ENCODE assay signal across 28 cellular contexts in genomic region chr21:19508442-19508841, GRCh38.
"Had no signal": no experiment of that assay in that cellular context is flagged by ENCODE, and none has a peak within 500 bp of the region (broad histone marks: within the 10 kb centered on the region; RNA-seq: fewer than 3 reads in every experiment).

No MANE protein-coding gene starts in this region.

- H3K4me3 ChIP-seq: ascending aorta, cardiac muscle cell, SJCRH30, SK-N-MC had no signal

- H3K4me1 Mint-ChIP-seq: activated CD4-positive, alpha-beta T cell treated with anti-CD3 and anti-CD28 coated beads for 36 hours; activated CD4-positive, alpha-beta T cell treated with anti-CD3 and anti-CD28 coated beads, Interleukin-2, amount 10 ng/mL, durations not matched to agents 7 days and 5 days; activated naive CD4-positive, alpha-beta T cell treated with anti-CD3 and anti-CD28 coated beads, Interleukin-2, amount 50 U/mL, for 24 hours; activated naive CD8-positive, alpha-beta T cell treated with anti-CD3 and anti-CD28 coated beads, Interleukin-2, amount 10 ng/mL, durations not matched to agents 7 days and 5 days; central memory CD8-positive, alpha-beta T cell had no signal

- H3K27ac ChIP-seq: ascending aorta, cardiac muscle cell, SJCRH30, SK-N-MC had no signal

- H3K36me3 Mint-ChIP-seq: activated naive CD4-positive, alpha-beta T cell treated with anti-CD3 and anti-CD28 coated beads, Interleukin-2, amount 50 U/mL, for 24 hours; activated naive CD8-positive, alpha-beta T cell treated with anti-CD3 and anti-CD28 coated beads, Interleukin-2, amount 10 ng/mL, durations not matched to agents 7 days and 5 days; WTC11 had no signal

- ATAC-seq: activated CD4-positive, alpha-beta T cell treated with anti-CD3 and anti-CD28 coated beads for 36 hours; activated CD4-positive, CD25-positive, alpha-beta regulatory T cell treated with anti-CD3 and anti-CD28 coated beads, Interleukin-2, amount 50 U/mL, for 24 hours; activated CD8-positive, alpha-beta T cell treated with anti-CD3 and anti-CD28 coated beads, Interleukin-2, amount 10 ng/mL, durations not matched to agents 7 days and 5 days had no signal

- H3K4me3 Mint-ChIP-seq: activated CD4-positive, alpha-beta T cell treated with anti-CD3 and anti-CD28 coated beads for 36 hours; activated CD4-positive, alpha-beta T cell treated with anti-CD3 and anti-CD28 coated beads, Interleukin-2, amount 10 ng/mL, durations not matched to agents 7 days and 5 days; activated CD8-positive, alpha-beta T cell treated with anti-CD3 and anti-CD28 coated beads, Interleukin-2, amount 10 ng/mL, durations not matched to agents 7 days and 5 days; activated naive CD4-positive, alpha-beta T cell treated with anti-CD3 and anti-CD28 coated beads, Interleukin-2, amount 50 U/mL, for 24 hours; activated naive CD8-positive, alpha-beta T cell treated with anti-CD3 and anti-CD28 coated beads, Interleukin-2, amount 10 ng/mL, durations not matched to agents 7 days and 5 days; activated T-cell treated with anti-CD3 and anti-CD28 coated beads, Interleukin-2, amount 50 U/mL, for 24 hours; central memory CD8-positive, alpha-beta T cell; T-helper 1 cell treated with Interleukin-12 subunit alpha and Interleukin-12 subunit beta and Interleukin-4 antibody, amounts not matched to agents 30 μg/mL and 1 μg/mL, for 36 hours; T-helper 2 cell treated with Interferon-gamma antibody and Interleukin-4, amounts not matched to agents 5 μg/mL and 100 μg/mL, for 36 hours; WTC11 had no signal

- H3K27me3 Mint-ChIP-seq: activated CD4-positive, alpha-beta T cell treated with anti-CD3 and anti-CD28 coated beads for 36 hours; activated CD4-positive, alpha-beta T cell treated with anti-CD3 and anti-CD28 coated beads, Interleukin-2, amount 10 ng/mL, durations not matched to agents 7 days and 5 days; activated naive CD4-positive, alpha-beta T cell treated with anti-CD3 and anti-CD28 coated beads, Interleukin-2, amount 50 U/mL, for 24 hours; activated naive CD8-positive, alpha-beta T cell treated with anti-CD3 and anti-CD28 coated beads, Interleukin-2, amount 10 ng/mL, durations not matched to agents 7 days and 5 days; activated T-cell treated with anti-CD3 and anti-CD28 coated beads, Interleukin-2, amount 50 U/mL, for 24 hours; central memory CD8-positive, alpha-beta T cell had no signal

- H3K4me1 ChIP-seq: ascending aorta, SJCRH30 had no signal

- H3K36me3 ChIP-seq: ascending aorta, cardiac muscle cell, SJCRH30 had no signal

- H3K27me3 ChIP-seq: ascending aorta, cardiac muscle cell, SJCRH30 had no signal

- DNase-seq: activated CD4-positive, alpha-beta T cell treated with anti-CD3 and anti-CD28 coated beads for 36 hours; activated CD4-positive, alpha-beta T cell treated with anti-CD3 and anti-CD28 coated beads, Interleukin-2, amount 10 ng/mL, durations not matched to agents 7 days and 5 days; activated CD4-positive, alpha-beta T cell treated with anti-CD3 and anti-CD28 coated beads, Interleukin-2, amount 50 U/mL, for 48 hours; activated CD8-positive, alpha-beta T cell treated with anti-CD3 and anti-CD28 coated beads, Interleukin-2, amount 10 ng/mL, durations not matched to agents 7 days and 5 days; activated gamma-delta T cell; activated naive CD4-positive, alpha-beta T cell treated with Interleukin-2 at 50 U/mL for 16 hours; activated naive CD8-positive, alpha-beta T cell treated with anti-CD3 and anti-CD28 coated beads, Interleukin-2, amount 10 ng/mL, durations not matched to agents 7 days and 5 days; activated T-cell treated with anti-CD3 and anti-CD28 coated beads, Interleukin-2, amount 50 U/mL, for 24 hours; amygdala; KG1; NCI-H1048; NCI-H1436; NCI-H1694; NCI-H1930; NCI-H2081 treated with DMSO at 0.1 percent for 48 hours; NCI-H510A; SHP77 had no signal

- H3K27ac Mint-ChIP-seq: activated CD4-positive, alpha-beta T cell treated with anti-CD3 and anti-CD28 coated beads for 36 hours; activated CD4-positive, alpha-beta T cell treated with anti-CD3 and anti-CD28 coated beads, Interleukin-2, amount 10 ng/mL, durations not matched to agents 7 days and 5 days; activated CD8-positive, alpha-beta T cell treated with anti-CD3 and anti-CD28 coated beads, Interleukin-2, amount 10 ng/mL, durations not matched to agents 7 days and 5 days; activated naive CD4-positive, alpha-beta T cell treated with anti-CD3 and anti-CD28 coated beads, Interleukin-2, amount 50 U/mL, for 24 hours; activated naive CD8-positive, alpha-beta T cell treated with anti-CD3 and anti-CD28 coated beads, Interleukin-2, amount 10 ng/mL, durations not matched to agents 7 days and 5 days; activated T-cell treated with anti-CD3 and anti-CD28 coated beads, Interleukin-2, amount 50 U/mL, for 24 hours; activated T-helper 2 cell treated with anti-CD3 and anti-CD28 coated beads, Interferon-gamma antibody, Interleukin-2, Interleukin-4, amounts not matched to agents 10 μg/mL and 5 μg/mL and 100 μg/mL, durations not matched to agents 14 hours and 24 hours and 36 hours; T-helper 1 cell treated with Interleukin-12 subunit alpha and Interleukin-12 subunit beta and Interleukin-4 antibody, amounts not matched to agents 30 μg/mL and 1 μg/mL, for 36 hours; T-helper 2 cell treated with Interferon-gamma antibody and Interleukin-4, amounts not matched to agents 5 μg/mL and 100 μg/mL, for 36 hours; WTC11 had no signal

- H3K9me3 ChIP-seq: ascending aorta, SJCRH30 had no signal
